8 cellular contexts compared by ENCODE assay signal in genomic region chr11:77820565-77821348, GRCh38. TPM values are rescaled to one million over a fixed set of nuclear protein-coding genes. Genes with fewer than 3 reads are reported as not detected.
DNase-seq lines count a peak whose midpoint lies in the region; ATAC-seq and TF ChIP-seq lines count a peak whose summit lies in the region.

AAMDC (plus strand) TSS chr11:77821144; CDS start chr11:77842497, 21,353 bp downstream.
A gene with protein sequence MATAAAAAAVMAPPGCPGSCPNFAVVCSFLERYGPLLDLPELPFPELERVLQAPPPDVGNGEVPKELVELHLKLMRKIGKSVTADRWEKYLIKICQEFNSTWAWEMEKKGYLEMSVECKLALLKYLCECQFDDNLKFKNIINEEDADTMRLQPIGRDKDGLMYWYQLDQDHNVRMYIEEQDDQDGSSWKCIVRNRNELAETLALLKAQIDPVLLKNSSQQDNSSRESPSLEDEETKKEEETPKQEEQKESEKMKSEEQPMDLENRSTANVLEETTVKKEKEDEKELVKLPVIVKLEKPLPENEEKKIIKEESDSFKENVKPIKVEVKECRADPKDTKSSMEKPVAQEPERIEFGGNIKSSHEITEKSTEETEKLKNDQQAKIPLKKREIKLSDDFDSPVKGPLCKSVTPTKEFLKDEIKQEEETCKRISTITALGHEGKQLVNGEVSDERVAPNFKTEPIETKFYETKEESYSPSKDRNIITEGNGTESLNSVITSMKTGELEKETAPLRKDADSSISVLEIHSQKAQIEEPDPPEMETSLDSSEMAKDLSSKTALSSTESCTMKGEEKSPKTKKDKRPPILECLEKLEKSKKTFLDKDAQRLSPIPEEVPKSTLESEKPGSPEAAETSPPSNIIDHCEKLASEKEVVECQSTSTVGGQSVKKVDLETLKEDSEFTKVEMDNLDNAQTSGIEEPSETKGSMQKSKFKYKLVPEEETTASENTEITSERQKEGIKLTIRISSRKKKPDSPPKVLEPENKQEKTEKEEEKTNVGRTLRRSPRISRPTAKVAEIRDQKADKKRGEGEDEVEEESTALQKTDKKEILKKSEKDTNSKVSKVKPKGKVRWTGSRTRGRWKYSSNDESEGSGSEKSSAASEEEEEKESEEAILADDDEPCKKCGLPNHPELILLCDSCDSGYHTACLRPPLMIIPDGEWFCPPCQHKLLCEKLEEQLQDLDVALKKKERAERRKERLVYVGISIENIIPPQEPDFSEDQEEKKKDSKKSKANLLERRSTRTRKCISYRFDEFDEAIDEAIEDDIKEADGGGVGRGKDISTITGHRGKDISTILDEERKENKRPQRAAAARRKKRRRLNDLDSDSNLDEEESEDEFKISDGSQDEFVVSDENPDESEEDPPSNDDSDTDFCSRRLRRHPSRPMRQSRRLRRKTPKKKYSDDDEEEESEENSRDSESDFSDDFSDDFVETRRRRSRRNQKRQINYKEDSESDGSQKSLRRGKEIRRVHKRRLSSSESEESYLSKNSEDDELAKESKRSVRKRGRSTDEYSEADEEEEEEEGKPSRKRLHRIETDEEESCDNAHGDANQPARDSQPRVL (N-terminal part only) (minus strand): TSS chr11:77820722. CDS start chr11:77820714, 8 bp downstream.

- peak; percentile 79 for TF ChIP-seq CTCF in kidney epithelial cell (IDR thresholded peaks at IDR 0.05; ENCODE audit: insufficient read depth, low read length, poor library complexity, severe bottlenecking)

- H3K27me3 ChIP-seq in kidney epithelial cell (ENCODE audit: control insufficient read depth, insufficient read depth, low read length): no peaks in the 10 kb centered on the region

- ATAC-seq in GM19025 (IDR thresholded peaks at IDR 0.05; ENCODE audit: low read depth, unreplicated experiment) (peak; percentile 80), HG03342 (IDR thresholded peaks at IDR 0.05; ENCODE audit: unreplicated experiment) (peak; percentile 88)
- ATAC-seq in activated CD4-positive, CD25-positive, alpha-beta regulatory T cell treated with anti-CD3 and anti-CD28 coated beads, Interleukin-2, amount 50 U/mL, for 24 hours: peak; percentile 90 to 92

- H3K36me3 ChIP-seq in kidney epithelial cell (ENCODE audit: control insufficient read depth, insufficient read depth, low read length): no peaks in the 10 kb centered on the region

- peak within 1 kb of the TSS; percentile 85 for H3K4me3 ChIP-seq in kidney epithelial cell (ENCODE audit: low read depth, low read length)

- peak; percentile 96 for DNase-seq in AG20443 (ENCODE audit: low spot score)
- peak; percentile 92 for DNase-seq in NCI-H345 treated with DMSO at 0.1 percent for 48 hours (lab: John Stamatoyannopoulos, UW; ENCODE audit: unreplicated experiment)
- peak; percentile 82 to 90 for DNase-seq in cerebellar nuclear complex (lab: John Stamatoyannopoulos, UW)
- peak; percentile 84 for DNase-seq in kidney epithelial cell (ENCODE audit: low read depth)
- DNase-seq in stimulated activated CD4-positive, alpha-beta T cell treated with anti-CD3 and anti-CD28 coated beads, Interleukin-15, amount 100 ng/mL, for 48 hours (ENCODE audit: low read depth in 2 of 2): peak; percentile 93 to 94

RNA-seq across cellular contexts. Expression of gene AAMDC, which starts in this region (rescaled TPM):
- 12.4 and 16.1 TPM in 2 replicates for total RNA-seq in kidney epithelial cell

RNA-seq across cellular contexts. Expression of the second gene that starts in this region (rescaled TPM):
- 27.5 and 31.3 TPM in 2 replicates for total RNA-seq in kidney epithelial cell

Comparison
In these comparisons a context has a peak if more than half of its experiments do, and no peak if none do; other contexts are left out.
1. Peak in every context shown above with its lines: DNase-seq, ATAC-seq and H3K4me3 ChIP-seq.